In the genomic region with DNA sequence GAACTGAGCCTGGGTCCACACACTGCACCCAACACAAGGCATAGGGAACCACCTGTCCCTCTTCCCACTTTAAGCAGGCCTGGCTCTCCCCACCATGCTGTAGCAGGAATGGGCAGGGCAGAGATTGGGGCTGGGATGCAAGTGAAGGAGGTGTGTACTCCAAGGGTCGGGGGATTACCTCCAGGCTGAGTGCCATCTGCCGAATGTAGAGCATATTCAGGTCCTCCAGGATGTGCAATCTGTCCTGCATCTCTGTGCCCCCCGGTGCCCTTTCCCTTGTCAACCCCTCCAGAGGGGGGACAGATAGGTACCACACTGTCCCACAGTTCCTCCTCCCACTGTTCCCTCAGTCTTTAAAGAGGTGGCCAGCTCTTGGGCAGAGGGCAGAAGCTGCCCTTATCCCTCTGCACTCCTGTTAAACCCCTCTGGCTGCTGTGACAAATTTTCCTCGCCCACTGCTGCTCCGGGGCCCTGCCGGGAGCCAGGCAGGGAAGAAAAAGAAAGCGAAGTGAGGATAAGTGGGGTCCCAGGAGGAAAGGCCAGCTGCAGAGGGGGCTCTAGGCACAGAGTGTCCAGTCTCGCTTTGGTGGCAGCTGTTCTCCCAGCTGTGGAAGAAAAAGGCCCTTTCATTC, we compare ENCODE assay signal across 9 cellular contexts. TPM values are rescaled to one million over a fixed set of nuclear protein-coding genes. Genes with fewer than 3 reads are reported as not detected.
DNase-seq lines count a peak whose midpoint lies in the region; ATAC-seq and TF ChIP-seq lines count a peak whose summit lies in the region.
"Had no signal": no experiment of that assay in that cellular context is flagged by ENCODE, and none has a peak within 500 bp of the region (broad histone marks: within the 10 kb centered on the region; RNA-seq: fewer than 3 reads in every experiment).

No MANE protein-coding gene starts in this region.

- H2AFZ ChIP-seq in mesenchymal stem cell (ENCODE audit: low read depth, low read length): no peak overlapping the region

- H4K91ac ChIP-seq in mesenchymal stem cell (ENCODE audit: low read length): no peak overlapping the region

- no peak for TF ChIP-seq CTCF in transverse colon (IDR thresholded peaks at IDR 0.05)

- in situ Hi-C loops in transverse colon (cut with MboI; ENCODE audit: low pct_ligation_motif_present in 1 of 4, low pct_unique_long_range_greater_than_20kb in 1 of 4, low sequenced_read_pairs in 3 of 4): no loop called here

- H3K4me2 ChIP-seq in mesenchymal stem cell (ENCODE audit: low read length, poor library complexity, severe bottlenecking): peak overlapping the region; percentile 82

- H3K27me3 ChIP-seq in mesenchymal stem cell (ENCODE audit: control insufficient read depth in 1 of 2, insufficient read depth in 1 of 2, low read length in 2 of 2) (peaks cover 0 to 12% of the 10 kb centered on the region in 2 experiments), transverse colon (peaks cover 9% of the 10 kb centered on the region)

- peak overlapping the region; percentile 4 to 20 for H2BK12ac ChIP-seq in mesenchymal stem cell (ENCODE audit: low read length in 2 of 2)

- no peak overlapping the region for H2BK5ac ChIP-seq in mesenchymal stem cell (ENCODE audit: low read depth, low read length, poor library complexity, severe bottlenecking)

- H3K4me1 Mint-ChIP-seq in central memory CD8-positive, alpha-beta T cell: peaks cover 10% of the 10 kb centered on the region
- H3K4me1 Mint-ChIP-seq in activated CD4-positive, alpha-beta memory T cell treated with anti-CD3 and anti-CD28 coated beads, Interleukin-2, amount 10 ng/mL, durations not matched to agents 7 days and 5 days: peaks cover 11% of the 10 kb centered on the region

- H3K18ac ChIP-seq in mesenchymal stem cell (ENCODE audit: low read depth in 1 of 2, low read length in 2 of 2): peak overlapping the region; percentile 51 to 72

- no peak overlapping the region for H2BK15ac ChIP-seq in mesenchymal stem cell (ENCODE audit: low read depth, poor library complexity, severe bottlenecking)

- no peak for TF ChIP-seq EP300 in transverse colon (IDR thresholded peaks at IDR 0.05; ENCODE audit: low read depth)

- no peak overlapping the region for H3K23ac ChIP-seq in mesenchymal stem cell (ENCODE audit: low read length in 2 of 2)

- POLR2A ChIA-PET in activated CD4-positive, alpha-beta memory T cell treated with anti-CD3 and anti-CD28 coated beads, Interleukin-2, amount 10 ng/mL, durations not matched to agents 7 days and 5 days (lab: Charles Lee): interaction anchor here (0.9 to 1.7 kb wide), 6 partner anchors 9 to 241 kb away, joined by 3 to 5 read pairs (median 3); partner anchors contain the start of genes C2orf81, INO80B, MRPL53 and MTHFD2

- peaks cover 34% of the 10 kb centered on the region for H3K79me1 ChIP-seq in mesenchymal stem cell (replicated peaks; ENCODE audit: low read length, poor library complexity, severe bottlenecking)

- WGBS in mesenchymal stem cell: 37% methylated on average over 8 of the region's 8 CpGs
- 46% methylated on average over 8 of the region's 8 CpGs; no CpG with 5 or more reads in 1 of the 2 donors for WGBS in transverse colon (ENCODE audit: low coverage in 1 of 2), 2 donors

- H3K4me3 Mint-ChIP-seq in central memory CD8-positive, alpha-beta T cell: peak overlapping the region; percentile 61
- H3K4me3 Mint-ChIP-seq in activated CD4-positive, alpha-beta memory T cell treated with anti-CD3 and anti-CD28 coated beads, Interleukin-2, amount 10 ng/mL, durations not matched to agents 7 days and 5 days: no peak overlapping the region

- H3K27ac Mint-ChIP-seq in central memory CD8-positive, alpha-beta T cell (ENCODE audit: low read depth): peak overlapping the region; percentile 80
- H3K27ac Mint-ChIP-seq in activated CD4-positive, alpha-beta memory T cell treated with anti-CD3 and anti-CD28 coated beads, Interleukin-2, amount 10 ng/mL, durations not matched to agents 7 days and 5 days: no peak overlapping the region
- H3K27ac Mint-ChIP-seq: activated naive CD8-positive, alpha-beta T cell had no signal

- H3K4me3 ChIP-seq in mesenchymal stem cell (ENCODE audit: insufficient read depth in 1 of 2, low read depth in 1 of 2, low read length in 2 of 2) (peak overlapping the region; percentile 55 to 84), transverse colon (peak overlapping the region; percentile 11 to 58 (median 46))

- H3K9me3 ChIP-seq in mesenchymal stem cell (ENCODE audit: control insufficient read depth, low read length) (no peaks in the 10 kb centered on the region), transverse colon (no peaks in the 10 kb centered on the region)

- no peaks in the 10 kb centered on the region for H3K36me3 Mint-ChIP-seq in central memory CD8-positive, alpha-beta T cell (ENCODE audit: insufficient read depth)
- no peaks in the 10 kb centered on the region for H3K36me3 Mint-ChIP-seq in activated CD4-positive, alpha-beta memory T cell treated with anti-CD3 and anti-CD28 coated beads, Interleukin-2, amount 10 ng/mL, durations not matched to agents 7 days and 5 days (ENCODE audit: low read depth)
- H3K36me3 Mint-ChIP-seq: activated naive CD8-positive, alpha-beta T cell had no signal

- peaks cover 17% of the 10 kb centered on the region for H3K27me3 Mint-ChIP-seq in central memory CD8-positive, alpha-beta T cell
- H3K27me3 Mint-ChIP-seq in activated CD4-positive, alpha-beta memory T cell treated with anti-CD3 and anti-CD28 coated beads, Interleukin-2, amount 10 ng/mL, durations not matched to agents 7 days and 5 days: peaks cover 44% of the 10 kb centered on the region

- TF ChIP-seq POLR2A in transverse colon (IDR thresholded peaks at IDR 0.05): no peak

- peak overlapping the region; percentile 88 for H3K9ac ChIP-seq in mesenchymal stem cell (ENCODE audit: low read length)

- H3K4ac ChIP-seq in mesenchymal stem cell (ENCODE audit: low read depth in 1 of 2, low read length in 2 of 2): peak overlapping the region; percentile 62 to 90

- H2BK120ac ChIP-seq in mesenchymal stem cell (ENCODE audit: low read depth, low read length): peak overlapping the region; percentile 96

- H3K14ac ChIP-seq in mesenchymal stem cell (ENCODE audit: low read length in 2 of 2): peak overlapping the region in 1 of 2 experiments; percentile 46

- no peak overlapping the region for H4K8ac ChIP-seq in mesenchymal stem cell (ENCODE audit: low read length)

- DNase-seq in NCI-H1694 (lab: John Stamatoyannopoulos, UW): peak; percentile 2
- DNase-seq in NCI-H1694 treated with DMSO at 0.1 percent for 48 hours (lab: John Stamatoyannopoulos, UW): no peak
- no peak for DNase-seq in central memory CD8-positive, alpha-beta T cell (ENCODE audit: low spot score in 2 of 2)
- no peak for DNase-seq in mesenchymal stem cell
- DNase-seq in transverse colon: no peak
- DNase-seq in NCI-H2029 (lab: John Stamatoyannopoulos, UW): no peak
- DNase-seq in activated CD4-positive, alpha-beta memory T cell treated with anti-CD3 and anti-CD28 coated beads, Interleukin-2, amount 10 ng/mL, durations not matched to agents 7 days and 5 days: no peak

- CTCF ChIA-PET in activated CD4-positive, alpha-beta memory T cell treated with anti-CD3 and anti-CD28 coated beads, Interleukin-2, amount 10 ng/mL, durations not matched to agents 7 days and 5 days (lab: Charles Lee): interaction anchor here (1.3 to 1.6 kb wide), 2 partner anchors 38 to 93 kb away, joined by 4 to 5 read pairs; no protein-coding TSS in a partner anchor

- peak overlapping the region; percentile 59 for H2AK5ac ChIP-seq in mesenchymal stem cell (ENCODE audit: low read length, severe bottlenecking)

- intact Hi-C loops in transverse colon (cut with DNase I; ENCODE audit: low total_unique reads): no loop called here

- H3K27ac ChIP-seq in mesenchymal stem cell (ENCODE audit: low read length, poor library complexity, severe bottlenecking) (peak overlapping the region; percentile 9), transverse colon (peak overlapping the region; percentile 88 to 93 (median 91))

- H3K4me1 ChIP-seq in mesenchymal stem cell (ENCODE audit: control insufficient read depth, insufficient read depth, low read depth, low read length): peaks cover 31% of the 10 kb centered on the region
- peaks cover 11 to 52% (median 16%) of the 10 kb centered on the region in 4 donors for H3K4me1 ChIP-seq in transverse colon

- H3K36me3 ChIP-seq in mesenchymal stem cell (ENCODE audit: control insufficient read depth in 1 of 2, insufficient read depth in 2 of 2, low read depth in 1 of 2, low read length in 2 of 2): peaks cover 5 to 14% of the 10 kb centered on the region in 2 experiments
- H3K36me3 ChIP-seq in transverse colon: no peaks in the 10 kb centered on the region

- H3K9me3 Mint-ChIP-seq in central memory CD8-positive, alpha-beta T cell: no peaks in the 10 kb centered on the region
- H3K9me3 Mint-ChIP-seq in activated CD4-positive, alpha-beta memory T cell treated with anti-CD3 and anti-CD28 coated beads, Interleukin-2, amount 10 ng/mL, durations not matched to agents 7 days and 5 days: no peaks in the 10 kb centered on the region

- no peak for ATAC-seq in central memory CD8-positive, alpha-beta T cell (replicated peaks; ENCODE audit: extremely low read depth, poor library complexity, severe bottlenecking)
- no peak for ATAC-seq in HG03159 (IDR thresholded peaks at IDR 0.05; ENCODE audit: unreplicated experiment)

RNA-seq across cellular contexts. Expression of gene RTKN, which starts 2.2 kb away (rescaled TPM):
- polyA plus RNA-seq in mesenchymal stem cell (2013, experiment 1 of 2): 8.7 TPM
- 8.2 TPM for polyA plus RNA-seq in mesenchymal stem cell (2013, experiment 2 of 2)
- 10 to 100 TPM; 29.7 to 46.4 (median 41.9) TPM for total RNA-seq in transverse colon
- 1 to 10 TPM; 1.1 TPM for total RNA-seq in activated CD4-positive, alpha-beta memory T cell treated with anti-CD3 and anti-CD28 coated beads, Interleukin-2, amount 10 ng/mL, durations not matched to agents 7 days and 5 days

RNA-seq across cellular contexts. Expression of gene INO80B, which starts 15.4 kb away (rescaled TPM):
- 18.1 TPM for polyA plus RNA-seq in mesenchymal stem cell (2013, experiment 1 of 2)
- polyA plus RNA-seq in mesenchymal stem cell (2013, experiment 2 of 2): 17.7 TPM
- total RNA-seq in transverse colon: 10 to 100 TPM; 12.9 to 53.9 (median 34.5) TPM
- total RNA-seq in activated CD4-positive, alpha-beta memory T cell treated with anti-CD3 and anti-CD28 coated beads, Interleukin-2, amount 10 ng/mL, durations not matched to agents 7 days and 5 days: 10 to 100 TPM; 39.8 to 40.3 TPM

RNA-seq across cellular contexts. Expression of gene WDR54, which starts 18.0 kb away (rescaled TPM):
- 7.0 TPM for polyA plus RNA-seq in mesenchymal stem cell (2013, experiment 1 of 2)
- polyA plus RNA-seq in mesenchymal stem cell (2013, experiment 2 of 2): 7.3 TPM
- total RNA-seq in transverse colon: 1 to 10 TPM in 2 of 4 donors, not detected in 2; 2.3 to 7.0 TPM
- 100 to 1,000 TPM; 102 to 105 TPM for total RNA-seq in activated CD4-positive, alpha-beta memory T cell treated with anti-CD3 and anti-CD28 coated beads, Interleukin-2, amount 10 ng/mL, durations not matched to agents 7 days and 5 days

RNA-seq across cellular contexts. Expression of gene C2orf81, which starts 18.1 kb away (rescaled TPM):
- polyA plus RNA-seq in mesenchymal stem cell (2013, experiment 1 of 2): 0.46 TPM
- polyA plus RNA-seq in mesenchymal stem cell (2013, experiment 2 of 2): 0.29 TPM
- 1 to 10 TPM in 1 of 4 donors, under 1 TPM in 1, not detected in 2; 0.82 to 1.3 TPM for total RNA-seq in transverse colon
- 1 to 10 TPM; 1.2 to 1.6 TPM for total RNA-seq in activated CD4-positive, alpha-beta memory T cell treated with anti-CD3 and anti-CD28 coated beads, Interleukin-2, amount 10 ng/mL, durations not matched to agents 7 days and 5 days

RNA-seq across cellular contexts. Expression of gene WBP1, which starts 18.7 kb away (rescaled TPM):
- 90.3 TPM for polyA plus RNA-seq in mesenchymal stem cell (2013, experiment 1 of 2)
- 87.0 TPM for polyA plus RNA-seq in mesenchymal stem cell (2013, experiment 2 of 2)
- 100 to 1,000 TPM in 1 of 4 donors, 10 to 100 TPM in 3; 59.5 to 101 (median 62.7) TPM for total RNA-seq in transverse colon
- 10 to 100 TPM; 58.3 to 60.4 TPM for total RNA-seq in activated CD4-positive, alpha-beta memory T cell treated with anti-CD3 and anti-CD28 coated beads, Interleukin-2, amount 10 ng/mL, durations not matched to agents 7 days and 5 days

Comparison
In these comparisons a context has a peak if more than half of its experiments do, and no peak if none do; other contexts are left out.
1. RNA of gene RTKN, which starts 2.2 kb away (total RNA-seq): 29.7 to 46.4 TPM in transverse colon; 1.1 TPM in activated CD4-positive, alpha-beta memory T cell treated with anti-CD3 and anti-CD28 coated beads, Interleukin-2, amount 10 ng/mL, durations not matched to agents 7 days and 5 days; every median in the first group is over 10 times any median in the second.
2. RNA of gene WDR54, which starts 18.0 kb away (total RNA-seq): 102 to 105 TPM in activated CD4-positive, alpha-beta memory T cell treated with anti-CD3 and anti-CD28 coated beads, Interleukin-2, amount 10 ng/mL, durations not matched to agents 7 days and 5 days; 2.3 to 7.0 TPM in transverse colon; every median in the first group is over 10 times any median in the second.